In genomic region chr15:44102675-44103254, GRCh38 we compare ENCODE assay signal across 9 cellular contexts.
DNase-seq lines count a peak whose midpoint lies in the region; ATAC-seq and TF ChIP-seq lines count a peak whose summit lies in the region.
"Had no signal": no experiment of that assay in that cellular context is flagged by ENCODE, and none has a peak within 500 bp of the region (broad histone marks: within the 10 kb centered on the region; RNA-seq: fewer than 3 reads in every experiment).

No MANE protein-coding gene starts in this region.

- no peaks in the 10 kb centered on the region for H3K9me3 Mint-ChIP-seq in activated CD4-positive, alpha-beta T cell treated with anti-CD3 and anti-CD28 coated beads, Interleukin-2, amount 10 ng/mL, durations not matched to agents 24 days and 14 days

- DNase-seq in DMS 273 (lab: John Stamatoyannopoulos, UW; ENCODE audit: unreplicated experiment) (peak; percentile 47), DMS 273 treated with DMSO at 0.1 percent for 48 hours (lab: John Stamatoyannopoulos, UW) (no peak), astrocyte of the cerebellum (ENCODE audit: low read depth) (peak; percentile 100), iPS-NIHi11 (ENCODE audit: low spot score) (peak; percentile 29), thyroid gland (peak; percentile 47 to 56), CD1c-positive myeloid dendritic cell (ENCODE audit: extremely low spot score) (no peak)
- no peak for DNase-seq in activated CD4-positive, alpha-beta T cell treated with anti-CD3 and anti-CD28 coated beads, Interleukin-2, amount 10 ng/mL, durations not matched to agents 24 days and 14 days
- DNase-seq: SIG-M5 had no signal

- intact Hi-C loops in thyroid gland (cut with DNase I), result no loop called here
- intact Hi-C loops in activated CD4-positive, alpha-beta T cell treated with anti-CD3 and anti-CD28 coated beads, Interleukin-2, amount 10 ng/mL, durations not matched to agents 24 days and 14 days (cut with micrococcal nuclease), result no loop called here

- H3K4me1 ChIP-seq in thyroid gland, result peaks cover 6 to 16% of the 10 kb centered on the region in 2 donors

- H3K4me3 ChIP-seq in astrocyte of the cerebellum (ENCODE audit: low read depth, low read length) (no peak overlapping the region), thyroid gland (replicated peaks in 1 of 3) (no peak overlapping the region)

- H3K27me3 Mint-ChIP-seq in activated CD4-positive, alpha-beta T cell treated with anti-CD3 and anti-CD28 coated beads, Interleukin-2, amount 10 ng/mL, durations not matched to agents 24 days and 14 days, result peaks cover 22% of the 10 kb centered on the region

- no peaks in the 10 kb centered on the region for H3K4me1 Mint-ChIP-seq in activated CD4-positive, alpha-beta T cell treated with anti-CD3 and anti-CD28 coated beads, Interleukin-2, amount 10 ng/mL, durations not matched to agents 24 days and 14 days

- H3K27me3 ChIP-seq in thyroid gland, result no peaks in the 10 kb centered on the region

- H3K36me3 ChIP-seq in thyroid gland, result no peaks in the 10 kb centered on the region

- TF ChIP-seq CTCF in astrocyte of the cerebellum (IDR thresholded peaks at IDR 0.05; ENCODE audit: low read depth, low read length, missing control alignments) (no peak), thyroid gland (IDR thresholded peaks at IDR 0.05) (no peak)

- H3K27ac Mint-ChIP-seq in activated CD4-positive, alpha-beta T cell treated with anti-CD3 and anti-CD28 coated beads, Interleukin-2, amount 10 ng/mL, durations not matched to agents 24 days and 14 days, result no peak overlapping the region

- no peak for TF ChIP-seq POLR2A in thyroid gland (IDR thresholded peaks at IDR 0.05)

- no peaks in the 10 kb centered on the region for H3K36me3 Mint-ChIP-seq in activated CD4-positive, alpha-beta T cell treated with anti-CD3 and anti-CD28 coated beads, Interleukin-2, amount 10 ng/mL, durations not matched to agents 24 days and 14 days (ENCODE audit: low read depth)

- H3K4me3 Mint-ChIP-seq in activated CD4-positive, alpha-beta T cell treated with anti-CD3 and anti-CD28 coated beads, Interleukin-2, amount 10 ng/mL, durations not matched to agents 24 days and 14 days, result no peak overlapping the region

- H3K9me3 ChIP-seq in thyroid gland, result no peaks in the 10 kb centered on the region

- in situ Hi-C loops in astrocyte of the cerebellum (cut with HindIII; ENCODE audit: low sequenced_read_pairs), result no loop called here

- ATAC-seq in HG03442 (IDR thresholded peaks at IDR 0.05; ENCODE audit: unreplicated experiment), result no peak

- H3K27ac ChIP-seq in thyroid gland, result no peak overlapping the region

Comparison
In these comparisons a context has a peak if more than half of its experiments do, and no peak if none do; other contexts are left out.
1. DNase-seq: peak in DMS 273 (single experiment), astrocyte of the cerebellum (single experiment), iPS-NIHi11 (single experiment) and thyroid gland (2 of 2); none in DMS 273 treated with DMSO at 0.1 percent for 48 hours (single experiment), CD1c-positive myeloid dendritic cell (single experiment) and activated CD4-positive, alpha-beta T cell treated with anti-CD3 and anti-CD28 coated beads, Interleukin-2, amount 10 ng/mL, durations not matched to agents 24 days and 14 days (single experiment).